ENCODE assay signal across 3 cellular contexts in the genomic region with DNA sequence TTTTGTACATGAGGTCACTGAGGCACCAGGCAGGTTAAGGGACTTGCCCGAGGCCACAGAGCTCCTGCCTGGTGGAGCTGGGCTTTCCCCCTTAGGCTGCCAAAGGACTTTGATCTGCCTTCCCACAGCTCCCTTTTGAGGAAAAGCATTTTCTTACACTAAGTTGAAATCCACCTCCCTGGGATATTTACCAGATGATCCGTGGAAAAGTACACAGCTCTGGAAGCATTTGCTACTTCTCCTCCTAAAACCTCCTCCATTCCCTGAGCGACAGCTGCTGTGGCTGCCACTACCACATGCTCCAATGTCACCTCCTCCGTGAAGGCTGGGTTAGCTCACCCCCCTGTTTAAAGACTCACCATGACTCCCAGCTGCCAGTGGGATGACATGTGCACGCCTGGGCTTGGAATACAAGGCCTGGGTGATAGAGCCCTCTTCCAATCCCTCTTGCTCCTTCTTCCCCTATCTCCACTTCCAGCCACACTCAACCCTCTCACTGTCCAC.
TF ChIP-seq lines count a peak whose summit lies in the region.

No MANE protein-coding gene starts in this region.

TF ChIP-seq in A549, 52 proteins besides CTCF, POLR2A, EP300 and RAD21 (continued from another document):
- TF ChIP-seq ZFP36 (IDR thresholded peaks at IDR 0.05; ENCODE audit: borderline replicate concordance, partially characterized antibody): peak; percentile 41
- no peak for TF ChIP-seq ZSCAN20 (CRISPR knock-in tag; IDR thresholded peaks at IDR 0.05)
- no peak for TF ChIP-seq RARB (CRISPR knock-in tag; IDR thresholded peaks at IDR 0.05)
- TF ChIP-seq ZNF302 (CRISPR knock-in tag; IDR thresholded peaks at IDR 0.05): no peak
- no peak for TF ChIP-seq NFE2L2 (conservative IDR thresholded peaks at IDR 0.05; ENCODE audit: low read length)
- no peak for TF ChIP-seq FOSL2 (IDR thresholded peaks at IDR 0.05)
- no peak; the same call in 1 of the 2 replicates for TF ChIP-seq FOSL2 (CRISPR knock-in tag; IDR thresholded peaks at IDR 0.05)
- TF ChIP-seq, protein P1, sequence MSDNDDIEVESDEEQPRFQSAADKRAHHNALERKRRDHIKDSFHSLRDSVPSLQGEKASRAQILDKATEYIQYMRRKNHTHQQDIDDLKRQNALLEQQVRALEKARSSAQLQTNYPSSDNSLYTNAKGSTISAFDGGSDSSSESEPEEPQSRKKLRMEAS (IDR thresholded peaks at IDR 0.05): peak; percentile 74
- TF ChIP-seq, protein P2, sequence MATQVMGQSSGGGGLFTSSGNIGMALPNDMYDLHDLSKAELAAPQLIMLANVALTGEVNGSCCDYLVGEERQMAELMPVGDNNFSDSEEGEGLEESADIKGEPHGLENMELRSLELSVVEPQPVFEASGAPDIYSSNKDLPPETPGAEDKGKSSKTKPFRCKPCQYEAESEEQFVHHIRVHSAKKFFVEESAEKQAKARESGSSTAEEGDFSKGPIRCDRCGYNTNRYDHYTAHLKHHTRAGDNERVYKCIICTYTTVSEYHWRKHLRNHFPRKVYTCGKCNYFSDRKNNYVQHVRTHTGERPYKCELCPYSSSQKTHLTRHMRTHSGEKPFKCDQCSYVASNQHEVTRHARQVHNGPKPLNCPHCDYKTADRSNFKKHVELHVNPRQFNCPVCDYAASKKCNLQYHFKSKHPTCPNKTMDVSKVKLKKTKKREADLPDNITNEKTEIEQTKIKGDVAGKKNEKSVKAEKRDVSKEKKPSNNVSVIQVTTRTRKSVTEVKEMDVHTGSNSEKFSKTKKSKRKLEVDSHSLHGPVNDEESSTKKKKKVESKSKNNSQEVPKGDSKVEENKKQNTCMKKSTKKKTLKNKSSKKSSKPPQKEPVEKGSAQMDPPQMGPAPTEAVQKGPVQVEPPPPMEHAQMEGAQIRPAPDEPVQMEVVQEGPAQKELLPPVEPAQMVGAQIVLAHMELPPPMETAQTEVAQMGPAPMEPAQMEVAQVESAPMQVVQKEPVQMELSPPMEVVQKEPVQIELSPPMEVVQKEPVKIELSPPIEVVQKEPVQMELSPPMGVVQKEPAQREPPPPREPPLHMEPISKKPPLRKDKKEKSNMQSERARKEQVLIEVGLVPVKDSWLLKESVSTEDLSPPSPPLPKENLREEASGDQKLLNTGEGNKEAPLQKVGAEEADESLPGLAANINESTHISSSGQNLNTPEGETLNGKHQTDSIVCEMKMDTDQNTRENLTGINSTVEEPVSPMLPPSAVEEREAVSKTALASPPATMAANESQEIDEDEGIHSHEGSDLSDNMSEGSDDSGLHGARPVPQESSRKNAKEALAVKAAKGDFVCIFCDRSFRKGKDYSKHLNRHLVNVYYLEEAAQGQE (IDR thresholded peaks at IDR 0.05): no peak
- no peak for TF ChIP-seq CBX8 (IDR thresholded peaks at IDR 0.05)
- no peak for TF ChIP-seq POLR2AphosphoS2 (conservative IDR thresholded peaks at IDR 0.05; ENCODE audit: low read length)
- no peak for TF ChIP-seq HEYL (CRISPR knock-in tag; IDR thresholded peaks at IDR 0.05)
TF ChIP-seq in A549: peak in this region for 2.

TF ChIP-seq in HCT116, 20 proteins besides CTCF, POLR2A, EP300 and RAD21 (continued from another document):
- TF ChIP-seq EZH2phosphoT487 (IDR thresholded peaks at IDR 0.05; ENCODE audit: borderline replicate concordance) (no peak), SRF (IDR thresholded peaks at IDR 0.05; ENCODE audit: low read depth) (no peak), YY1 (IDR thresholded peaks at IDR 0.05; ENCODE audit: extremely low read depth, insufficient replicate concordance, low read depth, low read length) (no peak), CEBPB (IDR thresholded peaks at IDR 0.05; ENCODE audit: low read depth) (no peak), EGR1 (IDR thresholded peaks at IDR 0.05; ENCODE audit: low read depth) (no peak), ZFX (IDR thresholded peaks at IDR 0.05) (no peak), EZH2 (IDR thresholded peaks at IDR 0.05) (no peak), SIN3A (IDR thresholded peaks at IDR 0.05; ENCODE audit: low read depth) (peak; percentile 89; the same call in 1 of the 2 replicates), JUND (IDR thresholded peaks at IDR 0.05) (no peak)
- TF ChIP-seq, protein P1 (IDR thresholded peaks at IDR 0.05): peak; percentile 92
- TF ChIP-seq, protein P2 (IDR thresholded peaks at IDR 0.05; ENCODE audit: low read depth): no peak
- TF ChIP-seq, protein P3, sequence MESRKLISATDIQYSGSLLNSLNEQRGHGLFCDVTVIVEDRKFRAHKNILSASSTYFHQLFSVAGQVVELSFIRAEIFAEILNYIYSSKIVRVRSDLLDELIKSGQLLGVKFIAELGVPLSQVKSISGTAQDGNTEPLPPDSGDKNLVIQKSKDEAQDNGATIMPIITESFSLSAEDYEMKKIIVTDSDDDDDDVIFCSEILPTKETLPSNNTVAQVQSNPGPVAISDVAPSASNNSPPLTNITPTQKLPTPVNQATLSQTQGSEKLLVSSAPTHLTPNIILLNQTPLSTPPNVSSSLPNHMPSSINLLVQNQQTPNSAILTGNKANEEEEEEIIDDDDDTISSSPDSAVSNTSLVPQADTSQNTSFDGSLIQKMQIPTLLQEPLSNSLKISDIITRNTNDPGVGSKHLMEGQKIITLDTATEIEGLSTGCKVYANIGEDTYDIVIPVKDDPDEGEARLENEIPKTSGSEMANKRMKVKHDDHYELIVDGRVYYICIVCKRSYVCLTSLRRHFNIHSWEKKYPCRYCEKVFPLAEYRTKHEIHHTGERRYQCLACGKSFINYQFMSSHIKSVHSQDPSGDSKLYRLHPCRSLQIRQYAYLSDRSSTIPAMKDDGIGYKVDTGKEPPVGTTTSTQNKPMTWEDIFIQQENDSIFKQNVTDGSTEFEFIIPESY (IDR thresholded peaks at IDR 0.05; ENCODE audit: extremely low read depth, insufficient replicate concordance, low read length): no peak

TF ChIP-seq in SK-N-SH, 30 proteins besides CTCF, POLR2A, EP300 and RAD21:
- TF ChIP-seq MXI1 (IDR thresholded peaks at IDR 0.05; ENCODE audit: low read depth, low read length) (peak; percentile 87), SIN3A (IDR thresholded peaks at IDR 0.05; ENCODE audit: borderline replicate concordance, low read depth, low read length) (peak; percentile 65; the same call in 1 of the 2 replicates), SMC3 (IDR thresholded peaks at IDR 0.05; ENCODE audit: low read depth, low read length) (no peak)
- TF ChIP-seq, protein P4, sequence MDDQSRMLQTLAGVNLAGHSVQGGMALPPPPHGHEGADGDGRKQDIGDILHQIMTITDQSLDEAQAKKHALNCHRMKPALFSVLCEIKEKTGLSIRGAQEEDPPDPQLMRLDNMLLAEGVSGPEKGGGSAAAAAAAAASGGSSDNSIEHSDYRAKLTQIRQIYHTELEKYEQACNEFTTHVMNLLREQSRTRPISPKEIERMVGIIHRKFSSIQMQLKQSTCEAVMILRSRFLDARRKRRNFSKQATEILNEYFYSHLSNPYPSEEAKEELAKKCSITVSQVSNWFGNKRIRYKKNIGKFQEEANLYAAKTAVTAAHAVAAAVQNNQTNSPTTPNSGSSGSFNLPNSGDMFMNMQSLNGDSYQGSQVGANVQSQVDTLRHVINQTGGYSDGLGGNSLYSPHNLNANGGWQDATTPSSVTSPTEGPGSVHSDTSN (IDR thresholded peaks at IDR 0.05): 0 out of 2 replicates have a peak, but pooled peaks have one; percentile 13
- TF ChIP-seq, protein P1 (IDR thresholded peaks at IDR 0.05; ENCODE audit: low read depth): peak; percentile 58; the same call in 1 of the 2 replicates
TF ChIP-seq in SK-N-SH: peak in this region for 4.
